10 cellular contexts compared by ENCODE assay signal in genomic region chr3:194930439-194931204, GRCh38.
DNase-seq lines count a peak whose midpoint lies in the region; ATAC-seq lines count a peak whose summit lies in the region.
"Had no signal": no experiment of that assay in that cellular context is flagged by ENCODE, and none has a peak within 500 bp of the region (broad histone marks: within the 10 kb centered on the region; RNA-seq: fewer than 3 reads in every experiment).

No MANE protein-coding gene starts in this region.

- no peaks in the 10 kb centered on the region for H3K36me3 ChIP-seq in H7 (replicated peaks; ENCODE audit: control insufficient read depth, insufficient read depth, low read length)

- H3K27me3 ChIP-seq in H7 (ENCODE audit: control insufficient read depth, insufficient read depth, low read length) = no peaks in the 10 kb centered on the region

- intact Hi-C loops in Right ventricle myocardium superior (cut with DNase I) = no loop called here

- no peak overlapping the region for H3K4me3 ChIP-seq in H7 (ENCODE audit: insufficient read depth, low read depth, low read length)

- peak; percentile 84 for DNase-seq in GM03348 (ENCODE audit: low spot score)
- DNase-seq in SW480 (ENCODE audit: low spot score) = peak; percentile 41
- DNase-seq in Right ventricle myocardium superior = peak; percentile 73
- peak; percentile 31 for DNase-seq in pons (ENCODE audit: low spot score)
- no peak for DNase-seq in H7
- no peak for DNase-seq in stimulated activated CD4-positive, alpha-beta T cell treated with anti-CD3 and anti-CD28 coated beads, Interleukin-4, amount 100 ng/mL, for 4 hours
- DNase-seq in activated effector memory CD4-positive, alpha-beta T cell treated with Interleukin-2 at 50 U/mL for 16 hours = no peak
- DNase-seq: hippocampal formation, NCI-H345 had no signal

- ATAC-seq in Right ventricle myocardium superior (ENCODE audit: poor library complexity) = peak; percentile 73
- ATAC-seq in GM18861 (IDR thresholded peaks at IDR 0.05; ENCODE audit: unreplicated experiment) = no peak

Comparison
In these comparisons a context has a peak if more than half of its experiments do, and no peak if none do; other contexts are left out.
1. DNase-seq: peak in GM03348 (single experiment), SW480 (single experiment), Right ventricle myocardium superior (single experiment) and pons (single experiment); none in H7 (single experiment), stimulated activated CD4-positive, alpha-beta T cell treated with anti-CD3 and anti-CD28 coated beads, Interleukin-4, amount 100 ng/mL, for 4 hours (0 of 2) and activated effector memory CD4-positive, alpha-beta T cell treated with Interleukin-2 at 50 U/mL for 16 hours (single experiment).